In the genomic region with DNA sequence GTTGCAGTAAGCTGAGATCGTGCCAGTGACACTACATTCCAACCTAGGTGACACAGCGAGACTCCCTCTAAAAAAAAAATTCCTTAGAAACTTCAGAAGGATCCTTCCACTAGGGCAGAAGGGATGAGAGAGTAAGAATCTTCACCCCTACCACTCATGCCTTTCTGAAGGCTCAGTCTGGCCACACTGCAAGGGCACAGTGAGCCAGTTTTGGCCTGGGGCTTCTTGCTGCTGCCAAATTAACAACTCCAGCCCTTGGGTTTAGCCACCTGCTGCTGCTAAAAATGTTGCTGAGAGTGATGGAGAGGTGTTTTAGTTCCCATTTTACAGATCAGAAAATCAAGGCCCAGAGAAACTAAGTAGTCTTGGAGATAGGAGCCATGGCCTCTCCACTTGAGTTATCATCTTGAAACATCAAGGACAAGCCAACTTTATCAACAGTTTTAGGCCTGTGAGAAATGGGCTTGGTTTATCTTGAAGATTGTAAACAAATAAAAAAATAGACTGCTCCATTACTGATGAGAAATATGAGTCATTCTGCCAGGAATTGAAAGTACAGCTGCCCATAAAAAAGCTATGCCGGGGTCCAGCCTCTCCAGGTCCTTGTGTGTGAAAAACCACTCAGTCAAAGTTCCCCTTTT, we compare ENCODE assay signal across 2 cellular contexts.
TF ChIP-seq lines count a peak whose summit lies in the region.

No MANE protein-coding gene starts in this region.

TF ChIP-seq in SK-N-SH, 30 proteins besides CTCF, POLR2A, EP300 and RAD21 (continued from another document):
- TF ChIP-seq USF2 (IDR thresholded peaks at IDR 0.05; ENCODE audit: borderline replicate concordance, low read depth, low read length) = no peak
- TF ChIP-seq, protein P1, sequence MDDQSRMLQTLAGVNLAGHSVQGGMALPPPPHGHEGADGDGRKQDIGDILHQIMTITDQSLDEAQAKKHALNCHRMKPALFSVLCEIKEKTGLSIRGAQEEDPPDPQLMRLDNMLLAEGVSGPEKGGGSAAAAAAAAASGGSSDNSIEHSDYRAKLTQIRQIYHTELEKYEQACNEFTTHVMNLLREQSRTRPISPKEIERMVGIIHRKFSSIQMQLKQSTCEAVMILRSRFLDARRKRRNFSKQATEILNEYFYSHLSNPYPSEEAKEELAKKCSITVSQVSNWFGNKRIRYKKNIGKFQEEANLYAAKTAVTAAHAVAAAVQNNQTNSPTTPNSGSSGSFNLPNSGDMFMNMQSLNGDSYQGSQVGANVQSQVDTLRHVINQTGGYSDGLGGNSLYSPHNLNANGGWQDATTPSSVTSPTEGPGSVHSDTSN (IDR thresholded peaks at IDR 0.05) = no peak
- TF ChIP-seq CHD2 (IDR thresholded peaks at IDR 0.05; ENCODE audit: low read length, partially characterized antibody) = no peak
- TF ChIP-seq FOSL2 (IDR thresholded peaks at IDR 0.05; ENCODE audit: borderline replicate concordance, low read depth) = no peak
- TF ChIP-seq RCOR1 (IDR thresholded peaks at IDR 0.05; ENCODE audit: low read length) = no peak
TF ChIP-seq in SK-N-SH: peak in this region for 0.

TF ChIP-seq in SK-N-SH treated with all-trans-retinoic acid at 6 μM for 48 hours, 23 proteins besides CTCF, POLR2A, EP300 and RAD21 (continued from another document):
- TF ChIP-seq, protein P2, sequence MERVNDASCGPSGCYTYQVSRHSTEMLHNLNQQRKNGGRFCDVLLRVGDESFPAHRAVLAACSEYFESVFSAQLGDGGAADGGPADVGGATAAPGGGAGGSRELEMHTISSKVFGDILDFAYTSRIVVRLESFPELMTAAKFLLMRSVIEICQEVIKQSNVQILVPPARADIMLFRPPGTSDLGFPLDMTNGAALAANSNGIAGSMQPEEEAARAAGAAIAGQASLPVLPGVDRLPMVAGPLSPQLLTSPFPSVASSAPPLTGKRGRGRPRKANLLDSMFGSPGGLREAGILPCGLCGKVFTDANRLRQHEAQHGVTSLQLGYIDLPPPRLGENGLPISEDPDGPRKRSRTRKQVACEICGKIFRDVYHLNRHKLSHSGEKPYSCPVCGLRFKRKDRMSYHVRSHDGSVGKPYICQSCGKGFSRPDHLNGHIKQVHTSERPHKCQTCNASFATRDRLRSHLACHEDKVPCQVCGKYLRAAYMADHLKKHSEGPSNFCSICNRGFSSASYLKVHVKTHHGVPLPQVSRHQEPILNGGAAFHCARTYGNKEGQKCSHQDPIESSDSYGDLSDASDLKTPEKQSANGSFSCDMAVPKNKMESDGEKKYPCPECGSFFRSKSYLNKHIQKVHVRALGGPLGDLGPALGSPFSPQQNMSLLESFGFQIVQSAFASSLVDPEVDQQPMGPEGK (CRISPR knock-in tag; IDR thresholded peaks at IDR 0.05; ENCODE audit: borderline replicate concordance) = no peak
- TF ChIP-seq POU6F1 (CRISPR knock-in tag; IDR thresholded peaks at IDR 0.05; ENCODE audit: borderline replicate concordance, low read depth) (no peak), RARB (CRISPR knock-in tag; IDR thresholded peaks at IDR 0.05) (no peak)
